8 cellular contexts compared by ENCODE assay signal in the genomic region with DNA sequence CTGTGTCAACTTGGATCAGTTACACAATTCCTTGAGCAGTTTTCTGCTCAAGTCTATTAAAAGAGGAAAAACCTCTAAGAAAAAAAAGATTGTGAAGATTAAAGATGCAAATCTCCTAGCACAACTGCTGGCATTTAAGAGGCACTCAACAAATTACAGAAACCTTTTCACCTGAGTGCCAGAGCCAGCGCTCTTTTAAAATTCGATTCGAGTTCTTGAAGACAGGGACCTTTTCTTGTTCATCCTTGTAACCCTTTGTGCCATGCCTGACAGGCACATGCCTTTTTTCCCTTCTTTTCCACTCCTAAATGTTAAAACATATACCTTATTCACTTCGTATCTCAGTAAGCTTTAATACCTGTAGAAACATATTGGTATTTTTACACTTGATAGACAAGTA. TPM values are rescaled to one million over a fixed set of nuclear protein-coding genes. Genes with fewer than 3 reads are reported as not detected.
A peak's percentile ranks its signal among the peaks of the same experiment; 100 is the strongest.
DNase-seq lines count a peak whose midpoint lies in the region; ATAC-seq and TF ChIP-seq lines count a peak whose summit lies in the region.

No MANE protein-coding gene starts in this region.

- ATAC-seq in naive B cell (ENCODE audit: low read depth in 2 of 2) (no peak), GM21737 (IDR thresholded peaks at IDR 0.05; ENCODE audit: unreplicated experiment) (no peak)

- peak overlapping the region; percentile 94 to 99 (median 98) for H3K27ac Mint-ChIP-seq in naive B cell

- H3K27me3 Mint-ChIP-seq in naive B cell, result no peaks in the 10 kb centered on the region

- H3K4me1 ChIP-seq in BE2C, result no peaks in the 10 kb centered on the region

- H3K36me3 Mint-ChIP-seq in naive B cell, result peaks cover 8% of the 10 kb centered on the region in 2 donors

- H3K36me3 ChIP-seq in BE2C, result peaks cover 7% of the 10 kb centered on the region
- H3K36me3 ChIP-seq in MG63, result no peaks in the 10 kb centered on the region

- no peak for DNase-seq in BE2C
- DNase-seq in MG63, result no peak
- peak; percentile 5 for DNase-seq in cerebellar cortex (ENCODE audit: low spot score)
- DNase-seq in naive B cell, result no peak
- no peak for DNase-seq in dedifferentiated amniotic fluid mesenchymal stem cell (ENCODE audit: extremely low spot score)
- no peak for DNase-seq in NCI-H2107 treated with DMSO at 0.1 percent for 48 hours (lab: John Stamatoyannopoulos, UW; ENCODE audit: unreplicated experiment)
- no peak for DNase-seq in nucleus accumbens (lab: John Stamatoyannopoulos, UW)

- H3K9me3 ChIP-seq in BE2C (no peaks in the 10 kb centered on the region), MG63 (no peaks in the 10 kb centered on the region)

- no peak for TF ChIP-seq CTCF in BE2C (IDR thresholded peaks at IDR 0.05; ENCODE audit: low read depth, low read length)

- no peaks in the 10 kb centered on the region for H3K9me3 Mint-ChIP-seq in naive B cell

- H3K4me3 Mint-ChIP-seq in naive B cell, result peak overlapping the region; percentile 81 to 98 (median 96)

- H3K27me3 ChIP-seq in BE2C, result no peaks in the 10 kb centered on the region
- H3K27me3 ChIP-seq in MG63, result no peaks in the 10 kb centered on the region

- H3K4me1 Mint-ChIP-seq in naive B cell, result peaks cover 14 to 43% (median 30%) of the 10 kb centered on the region in 3 donors

- peak overlapping the region; percentile 89 for H3K4me3 ChIP-seq in BE2C (ENCODE audit: low read depth, low read length)
- H3K4me3 ChIP-seq in MG63, result peak overlapping the region; percentile 70

RNA-seq across cellular contexts. Expression of a gene that starts 0.8 kb away (rescaled TPM):
- 15.6 TPM for polyA plus RNA-seq in BE2C (2012; ENCODE audit: insufficient read depth, insufficient read length, low read depth)
- 5.4 and 8.4 TPM in 2 replicates for total RNA-seq in MG63 (2014; rRNA removed; shearing (Covaris generic); ENCODE audit: low replicate concordance)
- polyA plus RNA-seq in naive B cell (ENCODE audit: low read depth in 6 of 6), result 10 to 100 TPM in 1 of 6 donors, 1 to 10 TPM in 5; 4.1 to 11.8 (median 7.8) TPM

RNA-seq across cellular contexts. Expression of a gene that starts 8.6 kb away (rescaled TPM):
- polyA plus RNA-seq in BE2C (2012; ENCODE audit: insufficient read depth, insufficient read length, low read depth), result 12.4 TPM
- total RNA-seq in MG63 (2014; rRNA removed; shearing (Covaris generic); ENCODE audit: low replicate concordance), result 5.8 and 12.8 TPM in 2 replicates
- polyA plus RNA-seq in naive B cell (ENCODE audit: low read depth in 6 of 6), result 1 to 10 TPM; 1.7 to 4.2 (median 2.1) TPM
